In the genomic region with DNA sequence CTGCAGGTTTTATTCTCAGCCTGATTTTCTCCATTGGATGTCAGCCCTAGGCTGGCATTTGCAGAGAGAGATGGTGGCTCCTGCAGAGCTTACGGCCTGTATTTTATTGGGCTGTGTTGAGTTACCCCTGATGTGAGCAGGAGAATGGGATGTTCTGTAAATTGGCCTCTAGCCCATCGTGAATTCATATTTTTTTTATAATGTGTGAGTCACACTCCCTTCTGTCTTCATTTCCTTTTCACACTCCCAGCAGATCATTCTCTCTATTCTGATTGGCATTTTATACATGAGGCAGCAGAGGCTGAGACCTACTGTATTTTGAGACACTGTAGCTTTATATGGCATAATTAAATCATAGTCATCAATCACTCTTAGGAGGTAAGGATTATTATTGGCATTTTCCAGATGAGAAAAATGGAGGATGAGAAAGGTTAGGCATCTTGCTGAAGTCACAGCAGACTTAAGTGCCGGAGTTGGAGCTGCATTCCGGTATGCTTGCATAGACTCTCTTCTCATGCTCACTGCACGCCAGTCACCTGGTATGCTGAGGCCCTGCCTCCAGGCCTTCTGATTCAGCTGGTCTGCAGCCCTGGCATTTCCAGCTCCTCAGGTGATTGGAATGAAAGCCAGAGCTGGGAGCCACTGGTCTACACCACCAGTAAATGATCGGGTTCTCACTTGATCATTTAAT, we compare ENCODE assay signal across 10 cellular contexts.
A peak's percentile ranks its signal among the peaks of the same experiment; 100 is the strongest.
DNase-seq lines count a peak whose midpoint lies in the region; ATAC-seq, FAIRE-seq and TF ChIP-seq lines count a peak whose summit lies in the region.
"Had no signal": no experiment of that assay in that cellular context is flagged by ENCODE, and none has a peak within 500 bp of the region (broad histone marks: within the 10 kb centered on the region; RNA-seq: fewer than 3 reads in every experiment).

No MANE protein-coding gene starts in this region.

- H3K9me1 ChIP-seq in endothelial cell of umbilical vein (replicated peaks; ENCODE audit: control insufficient read depth, extremely low read depth, insufficient read depth, low read length), result no peaks in the 10 kb centered on the region

- H2AFZ ChIP-seq in endothelial cell of umbilical vein (ENCODE audit: low read depth, low read length), result no peak overlapping the region

- H3K79me2 ChIP-seq in endothelial cell of umbilical vein (ENCODE audit: control insufficient read depth, insufficient read depth, low read length), result no peaks in the 10 kb centered on the region

- FAIRE-seq in endothelial cell of umbilical vein (lab: Jason Lieb, UNC), result peak; percentile 93

- dilution Hi-C loops in endothelial cell of umbilical vein (cut with MboI; ENCODE audit: extremely low pct_ligation_motif_present, low sequenced_read_pairs), result no loop called here

- TF ChIP-seq CTCF in endothelial cell of umbilical vein (IDR thresholded peaks at IDR 0.05; ENCODE audit: extremely low read depth in 1 of 2, insufficient read depth in 1 of 2, low read depth in 1 of 2, low read length in 2 of 2) (no peak), osteocyte (IDR thresholded peaks at IDR 0.05) (no peak), ovary (IDR thresholded peaks at IDR 0.05) (no peak)

- no peaks in the 10 kb centered on the region for H3K36me3 ChIP-seq in endothelial cell of umbilical vein (ENCODE audit: control insufficient read depth in 2 of 2, extremely low read depth in 1 of 2, insufficient read depth in 2 of 2, low read length in 2 of 2)
- H3K36me3 ChIP-seq in ovary, result no peaks in the 10 kb centered on the region

- H3K27ac ChIP-seq in endothelial cell of umbilical vein (ENCODE audit: insufficient read depth, low read depth, low read length) (peak overlapping the region; percentile 27), ovary (no peak overlapping the region)

- H3K4me1 Mint-ChIP-seq in osteocyte (ENCODE audit: unreplicated experiment), result peaks cover 27% of the 10 kb centered on the region
- H3K4me1 Mint-ChIP-seq: immature natural killer cell had no signal

- CTCF ChIA-PET in endothelial cell of umbilical vein (lab: Charles Lee), result interaction anchor here (1.0 to 3.1 kb wide), 7 partner anchors 9 to 578 kb away, joined by 3 to 11 read pairs (median 4); partner anchors contain the start of gene NEDD4L

- no peaks in the 10 kb centered on the region for H3K9me3 Mint-ChIP-seq in osteocyte (ENCODE audit: unreplicated experiment)
- H3K9me3 Mint-ChIP-seq: immature natural killer cell had no signal

- H3K27ac Mint-ChIP-seq in osteocyte (ENCODE audit: unreplicated experiment), result peak overlapping the region; percentile 90
- H3K27ac Mint-ChIP-seq: activated naive CD8-positive, alpha-beta T cell; immature natural killer cell had no signal

- DNase-seq in DMS79 (lab: John Stamatoyannopoulos, UW) (peak; percentile 51), NCI-H446 treated with DMSO at 0.1 percent for 48 hours (lab: John Stamatoyannopoulos, UW) (peak; percentile 78), endothelial cell of umbilical vein (ENCODE audit: low read depth, low spot score) (peak; percentile 85), osteocyte (ENCODE audit: extremely low spot score, unreplicated experiment) (no peak), ovary (no peak), middle frontal gyrus (ENCODE audit: extremely low spot score, low spot score) (no peak)
- DNase-seq in activated CD4-positive, alpha-beta T cell treated with anti-CD3 and anti-CD28 coated beads, Interleukin-2, amount 50 U/mL, for 4 hours, result no peak
- DNase-seq: immature natural killer cell had no signal

- peak overlapping the region; percentile 9 for H3K4me2 ChIP-seq in endothelial cell of umbilical vein (ENCODE audit: insufficient read depth, low read length)

- 71 to 76% (median 76%) methylated on average over 6 of the region's 6 CpGs for WGBS in ovary, 3 donors

- no peak overlapping the region for H3K9ac ChIP-seq in endothelial cell of umbilical vein (replicated peaks; ENCODE audit: extremely low read depth, insufficient read depth, low read length)

- no peak overlapping the region for H3K4me3 Mint-ChIP-seq in osteocyte (ENCODE audit: unreplicated experiment)
- H3K4me3 Mint-ChIP-seq: activated naive CD8-positive, alpha-beta T cell; immature natural killer cell had no signal

- H3K9me3 ChIP-seq in endothelial cell of umbilical vein (replicated peaks; ENCODE audit: control insufficient read depth, insufficient read depth, low read length), result no peaks in the 10 kb centered on the region
- no peaks in the 10 kb centered on the region for H3K9me3 ChIP-seq in ovary

- no peak for ATAC-seq in GM21717 (IDR thresholded peaks at IDR 0.05; ENCODE audit: unreplicated experiment)

- H3K27me3 Mint-ChIP-seq in osteocyte (ENCODE audit: unreplicated experiment), result no peaks in the 10 kb centered on the region
- H3K27me3 Mint-ChIP-seq: activated naive CD8-positive, alpha-beta T cell had no signal

- H3K4me1 ChIP-seq in endothelial cell of umbilical vein (ENCODE audit: control insufficient read depth, extremely low read depth, insufficient read depth, low read length) (peaks cover 23% of the 10 kb centered on the region), ovary (ENCODE audit: insufficient read depth) (peaks cover 9% of the 10 kb centered on the region)

- no peak for TF ChIP-seq EP300 in ovary (IDR thresholded peaks at IDR 0.05)

- no TSS peak for BruUV-seq in endothelial cell of umbilical vein (replicated peaks; lab: Mats Ljungman, UMichigan)

- no peaks in the 10 kb centered on the region for H3K36me3 Mint-ChIP-seq in osteocyte (ENCODE audit: unreplicated experiment)
- H3K36me3 Mint-ChIP-seq: activated naive CD8-positive, alpha-beta T cell; immature natural killer cell had no signal

- intact Hi-C loops in endothelial cell of umbilical vein (cut with micrococcal nuclease), result loop anchor here (2.0 kb wide), 2 partner anchors 38 to 104 kb away; no protein-coding TSS in a partner anchor
- intact Hi-C loops in ovary (cut with DNase I), result loop anchor here in 2 of 4 donors (10.0 kb wide), 1 partner anchor 308 kb away; no protein-coding TSS in a partner anchor

- POLR2A ChIA-PET in endothelial cell of umbilical vein (lab: Charles Lee), result no interaction called here

- no peak overlapping the region for H3K4me3 ChIP-seq in endothelial cell of umbilical vein (replicated peaks in 1 of 3; ENCODE audit: insufficient read depth in 1 of 3, low read depth in 1 of 3, low read length in 3 of 3)
- no peak overlapping the region for H3K4me3 ChIP-seq in ovary

- no peak for TF ChIP-seq POLR2A in endothelial cell of umbilical vein (IDR thresholded peaks at IDR 0.05; ENCODE audit: low read depth, low read length)
- no peak for TF ChIP-seq POLR2A in ovary (IDR thresholded peaks at IDR 0.05)

- no peaks in the 10 kb centered on the region for H4K20me1 ChIP-seq in endothelial cell of umbilical vein (replicated peaks; ENCODE audit: control insufficient read depth, extremely low read depth, insufficient read depth, low read length)

- H3K27me3 ChIP-seq in endothelial cell of umbilical vein (ENCODE audit: control insufficient read depth in 2 of 2, insufficient read depth in 2 of 2, low read length in 2 of 2), result no peaks in the 10 kb centered on the region
- no peaks in the 10 kb centered on the region for H3K27me3 ChIP-seq in ovary

TF ChIP-seq in endothelial cell of umbilical vein, 7 proteins besides CTCF, POLR2A, EP300 and RAD21:
- peak; percentile 87 for TF ChIP-seq FOS (IDR thresholded peaks at IDR 0.05; ENCODE audit: borderline replicate concordance, insufficient read depth, low read length)
- TF ChIP-seq POLR2AphosphoS5 (IDR thresholded peaks at IDR 0.05; ENCODE audit: insufficient read depth, low read depth, low read length), result peak; percentile 22
- TF ChIP-seq MYC (IDR thresholded peaks at IDR 0.05; ENCODE audit: low read depth, low read length), result no peak
- peak; percentile 92 for TF ChIP-seq JUN (IDR thresholded peaks at IDR 0.05; ENCODE audit: borderline replicate concordance, insufficient read depth, insufficient read length, low read depth)

Comparison
In these comparisons a context has a peak if more than half of its experiments do, and no peak if none do; other contexts are left out.
1. DNase-seq: peak in DMS79 (single experiment), NCI-H446 treated with DMSO at 0.1 percent for 48 hours (single experiment) and endothelial cell of umbilical vein (single experiment); none in osteocyte (single experiment), ovary (0 of 5), activated CD4-positive, alpha-beta T cell treated with anti-CD3 and anti-CD28 coated beads, Interleukin-2, amount 50 U/mL, for 4 hours (0 of 2) and middle frontal gyrus (single experiment).